In the genomic region with DNA sequence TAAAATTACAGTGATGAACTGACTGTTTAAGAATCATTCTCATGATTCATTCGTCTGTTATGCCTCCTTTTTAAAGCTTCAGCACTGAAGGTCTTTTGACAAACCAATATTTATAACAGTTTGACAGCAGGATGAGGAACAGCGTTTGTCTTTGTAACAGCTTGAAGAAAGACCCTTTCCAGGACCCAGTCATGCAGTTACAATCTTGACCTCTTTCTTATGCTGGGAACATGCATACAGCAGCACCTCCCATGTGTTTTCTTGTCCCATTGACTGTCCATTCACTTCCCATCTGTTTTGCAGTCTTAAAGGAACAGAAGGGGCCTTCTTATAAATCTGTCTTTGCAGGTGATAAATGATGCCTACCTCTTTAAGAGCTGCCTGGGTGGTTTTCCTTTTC, we compare ENCODE assay signal across 21 cellular contexts.
DNase-seq lines count a peak whose midpoint lies in the region; ATAC-seq and TF ChIP-seq lines count a peak whose summit lies in the region.
"Had no signal": no experiment of that assay in that cellular context is flagged by ENCODE, and none has a peak within 500 bp of the region (broad histone marks: within the 10 kb centered on the region; RNA-seq: fewer than 3 reads in every experiment).

No MANE protein-coding gene starts in this region.

- peaks cover 35% of the 10 kb centered on the region for H3K4me1 Mint-ChIP-seq in neural crest cell
- peaks cover 0 to 5% (median 0%) of the 10 kb centered on the region in 7 donors for H3K4me1 Mint-ChIP-seq in naive thymus-derived CD4-positive, alpha-beta T cell

- no peak for TF ChIP-seq CTCF in neural crest cell (conservative IDR thresholded peaks at IDR 0.05)

- H3K27ac Mint-ChIP-seq in neural crest cell (ENCODE audit: unreplicated experiment) = no peak overlapping the region
- no peak overlapping the region for H3K27ac Mint-ChIP-seq in naive thymus-derived CD4-positive, alpha-beta T cell
- H3K27ac Mint-ChIP-seq: neural progenitor cell, T-helper 17 cell had no signal

- peaks cover 15% of the 10 kb centered on the region for H3K36me3 Mint-ChIP-seq in neural crest cell (ENCODE audit: low read depth)
- peaks cover 8 to 32% (median 26%) of the 10 kb centered on the region in 5 donors for H3K36me3 Mint-ChIP-seq in naive thymus-derived CD4-positive, alpha-beta T cell

- POLR2A ChIA-PET in naive thymus-derived CD4-positive, alpha-beta T cell (lab: Charles Lee) = interaction anchor here (1.2 kb wide), 1 partner anchor 12 kb away, joined by 3 read pairs; no protein-coding TSS in a partner anchor

- peaks cover 58% of the 10 kb centered on the region for H3K27me3 Mint-ChIP-seq in neural crest cell (ENCODE audit: low read depth)
- H3K27me3 Mint-ChIP-seq in naive thymus-derived CD4-positive, alpha-beta T cell = no peaks in the 10 kb centered on the region
- H3K27me3 Mint-ChIP-seq: T-helper 17 cell had no signal

- ATAC-seq in naive thymus-derived CD4-positive, alpha-beta T cell = no peak
- ATAC-seq in left cardiac atrium = no peak
- ATAC-seq: esophagus mucosa, right cardiac atrium, T-helper 17 cell had no signal

- H3K27ac ChIP-seq in naive thymus-derived CD4-positive, alpha-beta T cell (ENCODE audit: low read depth, low read length) = no peak overlapping the region
- H3K27ac ChIP-seq: neural progenitor cell had no signal

- H3K36me3 ChIP-seq in naive thymus-derived CD4-positive, alpha-beta T cell (ENCODE audit: control insufficient read depth in 2 of 3, insufficient read depth in 3 of 3, low read length in 3 of 3) = peaks cover 0 to 3% (median 0%) of the 10 kb centered on the region in 3 experiments
- H3K36me3 ChIP-seq: neural progenitor cell had no signal

- intact Hi-C loops in naive thymus-derived CD4-positive, alpha-beta T cell (cut with micrococcal nuclease) = no loop called here
- intact Hi-C loops in left cardiac atrium (cut with DNase I) = no loop called here

- CTCF ChIA-PET in naive thymus-derived CD4-positive, alpha-beta T cell (lab: Charles Lee) = no interaction called here

- no peaks in the 10 kb centered on the region for H3K27me3 ChIP-seq in naive thymus-derived CD4-positive, alpha-beta T cell (ENCODE audit: control insufficient read depth in 2 of 2, insufficient read depth in 2 of 2, low read length in 2 of 2)
- H3K27me3 ChIP-seq: neural progenitor cell had no signal

- H3K4me3 Mint-ChIP-seq in neural crest cell = no peak overlapping the region
- no peak overlapping the region for H3K4me3 Mint-ChIP-seq in naive thymus-derived CD4-positive, alpha-beta T cell
- H3K4me3 Mint-ChIP-seq: neural progenitor cell, T-helper 17 cell had no signal

- peak; percentile 4 for DNase-seq in GM03348 (ENCODE audit: low spot score)
- peak; percentile 65 for DNase-seq in NCI-H82 (lab: John Stamatoyannopoulos, UW)
- peak; percentile 20 for DNase-seq in fibroblast of peridontal ligament (ENCODE audit: extremely low read depth)
- DNase-seq in neural crest cell (ENCODE audit: low read depth, low spot score) = peak; percentile 5
- no peak for DNase-seq in NCI-H510A (lab: John Stamatoyannopoulos, UW)
- DNase-seq in cerebellum (ENCODE audit: low spot score) = no peak
- no peak for DNase-seq in naive thymus-derived CD4-positive, alpha-beta T cell
- DNase-seq in left cardiac atrium = no peak
- DNase-seq: activated CD4-positive, CD25-positive, alpha-beta regulatory T cell; activated effector memory CD4-positive, alpha-beta T cell treated with anti-CD3 and anti-CD28 coated beads, Interleukin-2, amount 50 U/mL, for 16 hours; aorta; C1 segment of cervical spinal cord; dermis blood vessel endothelial cell; DMS53; NCI-H1048; right cardiac atrium; stimulated activated CD4-positive, alpha-beta T cell treated with anti-CD3 and anti-CD28 coated beads, Interleukin-4, amount 100 ng/mL, for 24 hours; T-helper 17 cell had no signal

- H3K9me3 ChIP-seq in naive thymus-derived CD4-positive, alpha-beta T cell (ENCODE audit: control insufficient read depth in 2 of 3, low read length in 3 of 3) = no peaks in the 10 kb centered on the region
- H3K9me3 ChIP-seq: thoracic aorta had no signal

- no peaks in the 10 kb centered on the region for H3K9me3 Mint-ChIP-seq in neural crest cell
- no peaks in the 10 kb centered on the region for H3K9me3 Mint-ChIP-seq in naive thymus-derived CD4-positive, alpha-beta T cell
- H3K9me3 Mint-ChIP-seq: neural progenitor cell had no signal

- no peak overlapping the region for H3K4me3 ChIP-seq in naive thymus-derived CD4-positive, alpha-beta T cell (ENCODE audit: low read length)
- H3K4me3 ChIP-seq: neural progenitor cell, thoracic aorta had no signal

- no peaks in the 10 kb centered on the region for H3K4me1 ChIP-seq in naive thymus-derived CD4-positive, alpha-beta T cell (ENCODE audit: control insufficient read depth in 2 of 2, insufficient read depth in 2 of 2, low read length in 2 of 2)

Comparison
In these comparisons a context has a peak if more than half of its experiments do, and no peak if none do; other contexts are left out.
1. DNase-seq: peak in GM03348 (single experiment), NCI-H82 (single experiment), fibroblast of peridontal ligament (single experiment) and neural crest cell (single experiment); none in NCI-H510A (single experiment), cerebellum (single experiment), naive thymus-derived CD4-positive, alpha-beta T cell (0 of 9) and left cardiac atrium (single experiment).